Comparison of ENCODE assay signal across 1 cellular context in the genomic region with DNA sequence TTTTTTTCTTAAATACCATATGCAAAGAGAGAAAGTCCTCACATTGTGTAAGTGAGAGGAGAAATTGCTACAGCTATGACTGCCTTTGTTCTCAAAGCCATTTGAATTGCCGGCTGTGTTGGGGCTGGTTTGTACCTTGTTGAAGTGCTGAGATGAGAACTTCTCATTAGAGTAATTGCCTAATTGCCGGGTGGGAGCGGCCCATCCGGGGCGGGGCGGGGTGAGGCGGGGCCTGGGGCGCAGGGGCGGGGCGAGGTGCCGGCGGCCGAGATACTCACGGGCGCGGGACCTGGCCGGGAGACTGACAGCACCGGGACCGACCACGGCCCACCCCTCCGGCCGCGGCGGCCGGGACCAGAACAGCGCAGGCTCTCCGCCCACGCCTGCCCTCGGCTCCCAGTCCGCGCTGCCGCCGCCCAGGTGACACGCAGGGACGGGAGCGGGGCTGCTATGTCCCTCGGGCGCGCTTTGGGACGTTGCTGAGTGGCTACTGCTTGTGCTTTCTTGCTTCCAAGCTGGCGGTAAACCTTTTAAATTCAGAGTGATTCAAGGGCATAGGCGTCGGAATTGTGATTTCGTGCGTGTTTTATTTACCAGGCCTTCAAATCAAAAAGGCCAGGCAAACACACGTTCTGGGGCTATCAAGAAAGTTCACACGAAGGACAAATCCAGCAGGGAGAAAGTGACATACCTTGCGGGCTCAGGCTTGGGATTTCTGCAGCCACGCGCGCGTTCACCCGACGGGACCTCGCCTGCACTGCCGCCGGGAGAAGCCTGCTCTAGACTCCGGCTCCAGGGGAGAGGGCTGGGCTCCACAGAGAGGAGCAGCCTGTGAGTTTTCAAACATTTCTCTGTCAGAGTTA.
A peak's percentile ranks its signal among the peaks of the same experiment; 100 is the strongest.
TF ChIP-seq lines count a peak whose summit lies in the region.

No MANE protein-coding gene starts in this region.

TF ChIP-seq in K562, 482 proteins besides CTCF, POLR2A, EP300 and RAD21 (continued from another document and continues in another):
- TF ChIP-seq, protein P1, sequence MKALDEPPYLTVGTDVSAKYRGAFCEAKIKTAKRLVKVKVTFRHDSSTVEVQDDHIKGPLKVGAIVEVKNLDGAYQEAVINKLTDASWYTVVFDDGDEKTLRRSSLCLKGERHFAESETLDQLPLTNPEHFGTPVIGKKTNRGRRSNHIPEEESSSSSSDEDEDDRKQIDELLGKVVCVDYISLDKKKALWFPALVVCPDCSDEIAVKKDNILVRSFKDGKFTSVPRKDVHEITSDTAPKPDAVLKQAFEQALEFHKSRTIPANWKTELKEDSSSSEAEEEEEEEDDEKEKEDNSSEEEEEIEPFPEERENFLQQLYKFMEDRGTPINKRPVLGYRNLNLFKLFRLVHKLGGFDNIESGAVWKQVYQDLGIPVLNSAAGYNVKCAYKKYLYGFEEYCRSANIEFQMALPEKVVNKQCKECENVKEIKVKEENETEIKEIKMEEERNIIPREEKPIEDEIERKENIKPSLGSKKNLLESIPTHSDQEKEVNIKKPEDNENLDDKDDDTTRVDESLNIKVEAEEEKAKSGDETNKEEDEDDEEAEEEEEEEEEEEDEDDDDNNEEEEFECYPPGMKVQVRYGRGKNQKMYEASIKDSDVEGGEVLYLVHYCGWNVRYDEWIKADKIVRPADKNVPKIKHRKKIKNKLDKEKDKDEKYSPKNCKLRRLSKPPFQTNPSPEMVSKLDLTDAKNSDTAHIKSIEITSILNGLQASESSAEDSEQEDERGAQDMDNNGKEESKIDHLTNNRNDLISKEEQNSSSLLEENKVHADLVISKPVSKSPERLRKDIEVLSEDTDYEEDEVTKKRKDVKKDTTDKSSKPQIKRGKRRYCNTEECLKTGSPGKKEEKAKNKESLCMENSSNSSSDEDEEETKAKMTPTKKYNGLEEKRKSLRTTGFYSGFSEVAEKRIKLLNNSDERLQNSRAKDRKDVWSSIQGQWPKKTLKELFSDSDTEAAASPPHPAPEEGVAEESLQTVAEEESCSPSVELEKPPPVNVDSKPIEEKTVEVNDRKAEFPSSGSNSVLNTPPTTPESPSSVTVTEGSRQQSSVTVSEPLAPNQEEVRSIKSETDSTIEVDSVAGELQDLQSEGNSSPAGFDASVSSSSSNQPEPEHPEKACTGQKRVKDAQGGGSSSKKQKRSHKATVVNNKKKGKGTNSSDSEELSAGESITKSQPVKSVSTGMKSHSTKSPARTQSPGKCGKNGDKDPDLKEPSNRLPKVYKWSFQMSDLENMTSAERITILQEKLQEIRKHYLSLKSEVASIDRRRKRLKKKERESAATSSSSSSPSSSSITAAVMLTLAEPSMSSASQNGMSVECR (CRISPR knock-in tag; IDR thresholded peaks at IDR 0.05), result no peak
- TF ChIP-seq FOXK2 (conservative IDR thresholded peaks at IDR 0.05 in 1 of 2, IDR thresholded peaks at IDR 0.05 in 1 of 2; ENCODE audit: low read depth in 2 of 2) (no peak), TEAD1 (CRISPR knock-in tag; IDR thresholded peaks at IDR 0.05) (peak in 1 of 2 experiments; percentile 54; a peak in 1 of 4 replicates), ZNF444 (CRISPR knock-in tag; IDR thresholded peaks at IDR 0.05) (no peak), SIN3A (IDR thresholded peaks at IDR 0.05; ENCODE audit: borderline replicate concordance in 2 of 2, control insufficient read depth in 1 of 2, low read depth in 2 of 2, low read length in 2 of 2) (peak; percentile 28 to 73; a peak in 1 of 4 replicates), ZNF699 (CRISPR knock-in tag; IDR thresholded peaks at IDR 0.05; ENCODE audit: insufficient replicate concordance) (no peak), HES1 (IDR thresholded peaks at IDR 0.05; ENCODE audit: low read depth) (no peak), ZC3H4 (CRISPR knock-in tag; IDR thresholded peaks at IDR 0.05; ENCODE audit: borderline replicate concordance) (no peak), ZNF41 (CRISPR knock-in tag; conservative IDR thresholded peaks at IDR 0.05) (no peak), ZNF197 (CRISPR knock-in tag; IDR thresholded peaks at IDR 0.05; ENCODE audit: low read depth) (no peak), ZBTB1 (CRISPR knock-in tag; IDR thresholded peaks at IDR 0.05; ENCODE audit: borderline replicate concordance, low read depth) (no peak), TFAP4 (CRISPR knock-in tag; IDR thresholded peaks at IDR 0.05; ENCODE audit: borderline replicate concordance) (peak; percentile 51; the same call in 1 of the 2 replicates), TBP (optimal IDR thresholded peaks at IDR 0.05; ENCODE audit: low read depth, low read length) (peak; percentile 30), PHF21A (IDR thresholded peaks at IDR 0.05; ENCODE audit: borderline replicate concordance, low read depth) (0 out of 2 replicates have a peak, but pooled peaks have one; percentile 33), ETV1 (tag; conservative IDR thresholded peaks at IDR 0.05; ENCODE audit: low read depth) (0 out of 2 replicates have a peak, but pooled peaks have one; percentile 27), POLR2AphosphoS5 (IDR thresholded peaks at IDR 0.05; ENCODE audit: control insufficient read depth, insufficient read depth, low read depth, low read length) (0 out of 2 replicates have a peak, but pooled peaks have one; percentile 21), TAF7 (tag; IDR thresholded peaks at IDR 0.05) (no peak), MNT (conservative IDR thresholded peaks at IDR 0.05) (peak in 1 of 2 experiments; percentile 64; a peak in 2 of 4 replicates), ZNF644 (tag; IDR thresholded peaks at IDR 0.05; ENCODE audit: low read depth) (no peak), SMAD2 (IDR thresholded peaks at IDR 0.05; ENCODE audit: low read depth, low read length) (no peak), ZNF507 (tag; conservative IDR thresholded peaks at IDR 0.05) (no peak), BCLAF1 (IDR thresholded peaks at IDR 0.05; ENCODE audit: borderline replicate concordance in 1 of 2, control insufficient read depth in 1 of 2, low read depth in 2 of 2, low read length in 1 of 2) (no peak), MTA3 (IDR thresholded peaks at IDR 0.05; ENCODE audit: borderline replicate concordance) (0 out of 2 replicates have a peak, but pooled peaks have one; percentile 59), ZKSCAN1 (IDR thresholded peaks at IDR 0.05; ENCODE audit: low read depth, low read length) (no peak), ELK1 (CRISPR knock-in tag; IDR thresholded peaks at IDR 0.05) (no peak), MYC (IDR thresholded peaks at IDR 0.05; ENCODE audit: low read depth, low read length) (peak; percentile 9; the same call in 1 of the 2 replicates), MYC (CRISPR knock-in tag; IDR thresholded peaks at IDR 0.05; ENCODE audit: borderline replicate concordance, low read depth) (no peak), SMAD4 (CRISPR knock-in tag; conservative IDR thresholded peaks at IDR 0.05) (peak; percentile 22; the same call in 1 of the 2 replicates), RBBP5 (IDR thresholded peaks at IDR 0.05; ENCODE audit: borderline replicate concordance, insufficient read depth, low read length, poor library complexity, severe bottlenecking) (peak; percentile 57), CXXC5 (CRISPR knock-in tag; IDR thresholded peaks at IDR 0.05) (peak; percentile 63), HDAC1 (IDR thresholded peaks at IDR 0.05) (peak in 1 of 2 experiments; percentile 34; a peak in 1 of 4 replicates), RBFOX2 (IDR thresholded peaks at IDR 0.05; ENCODE audit: low read depth, low read length) (peak; percentile 67), PHF20 (IDR thresholded peaks at IDR 0.05; ENCODE audit: partially characterized antibody) (peak; percentile 43), PHB (CRISPR knock-in tag; IDR thresholded peaks at IDR 0.05) (no peak), E2F6 (IDR thresholded peaks at IDR 0.05; ENCODE audit: borderline replicate concordance in 1 of 2, extremely low read depth in 1 of 2, insufficient read depth in 1 of 2, insufficient read length in 1 of 2, low read depth in 1 of 2, low read length in 1 of 2, poor library complexity in 1 of 2, severe bottlenecking in 1 of 2) (peak; percentile 55 to 75), PHTF2 (CRISPR knock-in tag; IDR thresholded peaks at IDR 0.05) (no peak), FOSL1 (tag; conservative IDR thresholded peaks at IDR 0.05) (no peak), NRF1 (conservative IDR thresholded peaks at IDR 0.05 in 1 of 2, IDR thresholded peaks at IDR 0.05 in 1 of 2) (peak; percentile 65 to 74), POLR2G (IDR thresholded peaks at IDR 0.05; ENCODE audit: low read depth, low read length) (peak; percentile 77), GTF2A2 (tag; IDR thresholded peaks at IDR 0.05) (no peak)
- TF ChIP-seq, protein P2, sequence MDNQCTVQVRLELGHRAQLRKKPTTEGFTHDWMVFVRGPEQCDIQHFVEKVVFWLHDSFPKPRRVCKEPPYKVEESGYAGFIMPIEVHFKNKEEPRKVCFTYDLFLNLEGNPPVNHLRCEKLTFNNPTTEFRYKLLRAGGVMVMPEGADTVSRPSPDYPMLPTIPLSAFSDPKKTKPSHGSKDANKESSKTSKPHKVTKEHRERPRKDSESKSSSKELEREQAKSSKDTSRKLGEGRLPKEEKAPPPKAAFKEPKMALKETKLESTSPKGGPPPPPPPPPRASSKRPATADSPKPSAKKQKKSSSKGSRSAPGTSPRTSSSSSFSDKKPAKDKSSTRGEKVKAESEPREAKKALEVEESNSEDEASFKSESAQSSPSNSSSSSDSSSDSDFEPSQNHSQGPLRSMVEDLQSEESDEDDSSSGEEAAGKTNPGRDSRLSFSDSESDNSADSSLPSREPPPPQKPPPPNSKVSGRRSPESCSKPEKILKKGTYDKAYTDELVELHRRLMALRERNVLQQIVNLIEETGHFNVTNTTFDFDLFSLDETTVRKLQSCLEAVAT (IDR thresholded peaks at IDR 0.05), result no peak
- TF ChIP-seq, protein P3, sequence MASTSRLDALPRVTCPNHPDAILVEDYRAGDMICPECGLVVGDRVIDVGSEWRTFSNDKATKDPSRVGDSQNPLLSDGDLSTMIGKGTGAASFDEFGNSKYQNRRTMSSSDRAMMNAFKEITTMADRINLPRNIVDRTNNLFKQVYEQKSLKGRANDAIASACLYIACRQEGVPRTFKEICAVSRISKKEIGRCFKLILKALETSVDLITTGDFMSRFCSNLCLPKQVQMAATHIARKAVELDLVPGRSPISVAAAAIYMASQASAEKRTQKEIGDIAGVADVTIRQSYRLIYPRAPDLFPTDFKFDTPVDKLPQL (IDR thresholded peaks at IDR 0.05; ENCODE audit: extremely low read depth, insufficient read length), result no peak
- TF ChIP-seq, protein P4, sequence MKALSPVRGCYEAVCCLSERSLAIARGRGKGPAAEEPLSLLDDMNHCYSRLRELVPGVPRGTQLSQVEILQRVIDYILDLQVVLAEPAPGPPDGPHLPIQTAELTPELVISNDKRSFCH (CRISPR knock-in tag; IDR thresholded peaks at IDR 0.05), result no peak
- TF ChIP-seq, protein P4 (tag; IDR thresholded peaks at IDR 0.05), result 0 out of 2 replicates have a peak, but pooled peaks have one; percentile 22
